8 cellular contexts compared by ENCODE assay signal in the genomic region with DNA sequence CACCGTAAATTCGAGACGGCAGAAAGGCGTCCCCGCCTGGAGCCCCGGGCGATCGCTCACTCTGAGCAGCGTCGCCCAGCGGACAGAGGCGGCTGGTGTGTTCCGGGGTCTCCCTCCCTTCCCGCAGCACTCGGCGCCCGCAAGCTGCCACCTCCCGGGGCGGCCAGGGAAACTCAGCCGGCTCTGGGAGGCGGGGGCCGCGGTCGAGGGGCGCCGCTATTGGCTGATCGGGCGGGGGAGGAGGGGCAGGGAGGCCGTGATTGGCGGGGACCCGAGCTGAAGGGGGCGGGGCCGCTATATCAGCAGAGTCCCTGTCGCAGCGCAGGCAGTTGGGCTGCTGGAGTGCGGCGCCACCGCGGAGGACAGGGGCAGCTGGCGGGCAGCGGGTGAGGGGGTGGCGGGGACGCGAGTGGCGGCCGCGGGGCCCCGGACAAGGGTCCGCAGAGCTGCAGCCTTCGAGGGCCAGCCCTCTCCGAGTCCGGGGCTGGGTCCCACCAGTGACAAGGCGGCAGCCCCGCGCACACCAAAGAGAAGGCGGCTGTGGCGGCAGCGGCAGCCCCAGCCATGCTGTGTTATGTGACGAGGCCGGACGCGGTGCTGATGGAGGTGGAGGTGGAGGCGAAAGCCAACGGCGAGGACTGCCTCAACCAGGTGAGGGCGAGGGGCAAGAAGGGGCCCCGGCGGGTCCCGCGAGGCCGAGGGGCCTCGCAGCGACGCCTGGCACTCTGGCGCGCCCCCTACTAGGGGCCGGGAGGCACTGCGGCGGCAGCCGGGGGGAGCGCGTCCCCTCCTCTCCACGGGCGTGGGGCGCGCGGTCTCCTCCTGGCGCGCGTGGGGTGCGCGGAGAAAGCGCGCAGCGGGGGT. TPM values are rescaled to one million over a fixed set of nuclear protein-coding genes. Genes with fewer than 3 reads are reported as not detected.
A peak's percentile ranks its signal among the peaks of the same experiment; 100 is the strongest.
DNase-seq lines count a peak whose midpoint lies in the region; ATAC-seq, FAIRE-seq and TF ChIP-seq lines count a peak whose summit lies in the region.

MYLIP (plus strand) TSS at position 328 of the 864 bp plus-strand sequence; CDS start at position 565, 237 bp downstream.

- peak within 1 kb of the TSS; percentile 42 for H2AFZ ChIP-seq in HepG2 (ENCODE audit: low read length)

- H3K4me3 Mint-ChIP-seq in CD4-positive, alpha-beta T cell: peak within 1 kb of the TSS; percentile 99
- peak within 1 kb of the TSS; percentile 92 for H3K4me3 Mint-ChIP-seq in dendritic cell treated with granulocyte-macrophage colony-stimulating factor and Interleukin-4, amounts not matched to agents 40 ng/mL and 50 ng/mL, for 4 days

- H3K9ac ChIP-seq in HepG2 (ENCODE audit: insufficient read depth, low read depth, low read length): peak within 1 kb of the TSS; percentile 85

- intact Hi-C loops in CD4-positive, alpha-beta T cell (cut with DNase I, micrococcal nuclease): loop anchor here (1.0 to 10.0 kb wide), 5 partner anchors 7 to 1576 kb away; partner anchors contain the start of gene NUP153 (in 1 of the 2)
- intact Hi-C loops in dendritic cell treated with granulocyte-macrophage colony-stimulating factor and Interleukin-4, amounts not matched to agents 40 ng/mL and 50 ng/mL, for 4 days (cut with micrococcal nuclease): loop anchor here (2.0 to 5.0 kb wide), 2 partner anchors 252 to 438 kb away; no protein-coding TSS in a partner anchor
- intact Hi-C loops in HepG2 (cut with micrococcal nuclease; ENCODE audit: unreplicated experiment): loop anchor here (1.0 to 5.0 kb wide), 3 partner anchors 172 to 438 kb away; no protein-coding TSS in a partner anchor

- peak; percentile 23 for FAIRE-seq in HepG2 (lab: Jason Lieb, UNC)

- H3K36me3 Mint-ChIP-seq in CD4-positive, alpha-beta T cell (ENCODE audit: low read depth): peaks cover 54% of the 10 kb centered on the region
- peaks cover 37% of the 10 kb centered on the region for H3K36me3 Mint-ChIP-seq in dendritic cell treated with granulocyte-macrophage colony-stimulating factor and Interleukin-4, amounts not matched to agents 40 ng/mL and 50 ng/mL, for 4 days (ENCODE audit: low read depth)

- peak; percentile 78 for ATAC-seq in CD4-positive, alpha-beta T cell (ENCODE audit: poor library complexity)
- ATAC-seq in GM19397 (IDR thresholded peaks at IDR 0.05; ENCODE audit: unreplicated experiment): peak; percentile 80
- ATAC-seq in HG03565 (IDR thresholded peaks at IDR 0.05; ENCODE audit: unreplicated experiment): peak; percentile 43
- ATAC-seq in HepG2: peak; percentile 94

- peak within 1 kb of the TSS; percentile 78 to 95 (median 95) for H3K4me3 ChIP-seq in HepG2 (replicated peaks in 1 of 3; ENCODE audit: insufficient read depth in 1 of 3, low read depth in 2 of 3, low read length in 3 of 3)

- TF ChIP-seq RAD21 in HepG2 (CRISPR knock-in tag; IDR thresholded peaks at IDR 0.05): peak; percentile 86

- POLR2A ChIA-PET in CD4-positive, alpha-beta T cell (lab: Charles Lee): interaction anchor here (0.8 to 6.4 kb wide), 14 partner anchors 8 to 633 kb away, joined by 3 to 68 read pairs (median 4); partner anchors contain the start of genes ATXN1 and DTNBP1
- POLR2A ChIA-PET in HepG2 (lab: Yijun Ruan, JAX): interaction anchor here (0.6 to 2.3 kb wide), 11 partner anchors 10 to 466 kb away, joined by 3 to 12 read pairs (median 4); partner anchors contain the start of gene DTNBP1

- H3K4me1 ChIP-seq in HepG2 (ENCODE audit: insufficient read depth, low read length): peaks cover 26% of the 10 kb centered on the region

- TF ChIP-seq EP300 in HepG2 (IDR thresholded peaks at IDR 0.05; ENCODE audit: low read depth in 2 of 2, low read length in 2 of 2) (peak in 1 of 2 experiments; percentile 19; a peak in 1 of 4 replicates), HepG2 (CRISPR knock-in tag; IDR thresholded peaks at IDR 0.05; ENCODE audit: borderline replicate concordance) (no peak)

- in situ Hi-C loops in HepG2 (cut with HindIII; ENCODE audit: extremely low pct_ligation_motif_present, low pct_unique_long_range_greater_than_20kb): no loop called here

- TF ChIP-seq POLR2A in HepG2 (IDR thresholded peaks at IDR 0.05; ENCODE audit: insufficient read depth in 1 of 2, low read depth in 2 of 2, low read length in 2 of 2): peak; percentile 98 to 100

- peak within 1 kb of the TSS; percentile 98 for H3K27ac Mint-ChIP-seq in CD4-positive, alpha-beta T cell
- peak within 1 kb of the TSS; percentile 90 for H3K27ac Mint-ChIP-seq in dendritic cell treated with granulocyte-macrophage colony-stimulating factor and Interleukin-4, amounts not matched to agents 40 ng/mL and 50 ng/mL, for 4 days

- CTCF ChIA-PET in CD4-positive, alpha-beta T cell (lab: Charles Lee): interaction anchor here (0.7 to 3.1 kb wide), 16 partner anchors 9 to 438 kb away, joined by 3 to 30 read pairs (median 4); no protein-coding TSS in a partner anchor
- CTCF ChIA-PET in HepG2 (lab: Yijun Ruan, JAX; ENCODE audit: low intra/inter-chr PET ratio, low total read pairs): interaction anchor here (3.0 kb wide), 1 partner anchor 438 kb away, joined by 19 read pairs; no protein-coding TSS in a partner anchor

- H3K9me3 ChIP-seq in CD4-positive, alpha-beta T cell (ENCODE audit: control insufficient read depth, low read length): no peaks in the 10 kb centered on the region
- no peaks in the 10 kb centered on the region for H3K9me3 ChIP-seq in HepG2 (ENCODE audit: low read length)

- peaks cover 37% of the 10 kb centered on the region for H3K4me1 Mint-ChIP-seq in CD4-positive, alpha-beta T cell (ENCODE audit: low read depth)
- H3K4me1 Mint-ChIP-seq in dendritic cell treated with granulocyte-macrophage colony-stimulating factor and Interleukin-4, amounts not matched to agents 40 ng/mL and 50 ng/mL, for 4 days (ENCODE audit: low read depth): peaks cover 14% of the 10 kb centered on the region

- TF ChIP-seq CTCF in CD4-positive, alpha-beta T cell (IDR thresholded peaks at IDR 0.05): peak; percentile 66
- peak; percentile 94 for TF ChIP-seq CTCF in HepG2 (CRISPR knock-in tag; IDR thresholded peaks at IDR 0.05)

- H3K27ac ChIP-seq in CD4-positive, alpha-beta T cell (ENCODE audit: low read depth, low read length): peak within 1 kb of the TSS; percentile 92
- peak within 1 kb of the TSS; percentile 67 for H3K27ac ChIP-seq in HepG2 (ENCODE audit: extremely low read length, insufficient read depth, low read length)

- BruUV-seq in HepG2 (replicated peaks; lab: Mats Ljungman, UMichigan): no TSS peak

- H3K4me2 ChIP-seq in HepG2 (ENCODE audit: low read depth, low read length): peak within 1 kb of the TSS; percentile 99

- H3K79me2 ChIP-seq in HepG2 (ENCODE audit: insufficient read depth, low read length): no peaks in the 10 kb centered on the region

- H3K27me3 Mint-ChIP-seq in CD4-positive, alpha-beta T cell: no peaks in the 10 kb centered on the region
- H3K27me3 Mint-ChIP-seq in dendritic cell treated with granulocyte-macrophage colony-stimulating factor and Interleukin-4, amounts not matched to agents 40 ng/mL and 50 ng/mL, for 4 days: peaks cover 6% of the 10 kb centered on the region

- no peaks in the 10 kb centered on the region for H3K27me3 ChIP-seq in CD4-positive, alpha-beta T cell (ENCODE audit: control insufficient read depth, insufficient read depth, low read length)
- peaks cover 0 to 32% of the 10 kb centered on the region in 2 experiments; a peak in 3 of 5 replicates for H3K27me3 ChIP-seq in HepG2 (ENCODE audit: control insufficient read depth in 1 of 2, insufficient read depth in 2 of 2, low read length in 2 of 2)

- H4K20me1 ChIP-seq in HepG2 (ENCODE audit: insufficient read depth, low read length): no peaks in the 10 kb centered on the region

- peak; percentile 96 to 98 (median 97) for DNase-seq in CD4-positive, alpha-beta T cell
- DNase-seq in NCI-H748 treated with DMSO at 0.1 percent for 48 hours (lab: John Stamatoyannopoulos, UW) (peak; percentile 95), HepG2 (ENCODE audit: low spot score) (peak; percentile 93)
- peak; percentile 96 to 97 for DNase-seq in activated CD4-positive, alpha-beta T cell treated with anti-CD3 and anti-CD28 coated beads, Interleukin-2, amount 50 U/mL, for 24 hours (ENCODE audit: low read depth in 1 of 2, low spot score in 1 of 2)
- DNase-seq in stimulated activated CD4-positive, alpha-beta T cell treated with anti-CD3 and anti-CD28 coated beads, Interleukin-2, amount 100 ng/mL, for 48 hours: peak; percentile 95

- no peaks in the 10 kb centered on the region for H3K9me3 Mint-ChIP-seq in CD4-positive, alpha-beta T cell
- H3K9me3 Mint-ChIP-seq in dendritic cell treated with granulocyte-macrophage colony-stimulating factor and Interleukin-4, amounts not matched to agents 40 ng/mL and 50 ng/mL, for 4 days: no peaks in the 10 kb centered on the region

- 0% methylated on average over 25 of the region's 95 CpGs for WGBS in HepG2 (ENCODE audit: low lambda C conversion rate)

- no peaks in the 10 kb centered on the region for H3K36me3 ChIP-seq in HepG2 (replicated peaks in 1 of 2; ENCODE audit: control insufficient read depth in 1 of 2, insufficient read depth in 2 of 2, low read length in 2 of 2)

TF ChIP-seq in HepG2, 621 proteins besides CTCF, POLR2A, EP300 and RAD21 (continues in another document):
- no peak; the same call in 1 of the 2 replicates for TF ChIP-seq PHF20 (CRISPR knock-in tag; IDR thresholded peaks at IDR 0.05)
- peak; percentile 61 for TF ChIP-seq DMAP1 (CRISPR knock-in tag; IDR thresholded peaks at IDR 0.05)

RNA-seq across cellular contexts. Expression of gene MYLIP, which starts in this region (rescaled TPM):
- total RNA-seq in CD4-positive, alpha-beta T cell: 100 to 1,000 TPM; 324 TPM
- 3.4 and 4.0 TPM in 2 replicates for total RNA-seq in HepG2 (2016; rRNA removed; fragmentation: Illumina TruSeq; extraction: Trizol)
- total RNA-seq in HepG2 (2016; cell fraction: cytosol; rRNA removed; fragmentation: Illumina TruSeq; extraction: Trizol; ENCODE audit: low read depth): 0.44 and 0.51 TPM in 2 replicates
- 3.1 and 4.3 TPM in 2 replicates for total RNA-seq in HepG2 (2016; cell fraction: insoluble cytoplasmic fraction; rRNA removed; fragmentation: Illumina TruSeq; extraction: Trizol)
- total RNA-seq in HepG2 (2016; cell fraction: membrane; rRNA removed; fragmentation: Illumina TruSeq; extraction: Trizol): 1.4 and 2.1 TPM in 2 replicates
- total RNA-seq in HepG2 (2016; cell fraction: nucleus; rRNA removed; fragmentation: Illumina TruSeq; extraction: Trizol): 7.4 and 7.5 TPM in 2 replicates
- polyA plus RNA-seq in HepG2 (2011; rRNA removed): 8.4 and 10.8 TPM in 2 replicates
- polyA plus RNA-seq in HepG2 (2011; cell fraction: cytosol; rRNA removed): 5.9 and 6.1 TPM in 2 replicates
- polyA plus RNA-seq in HepG2 (2011; cell fraction: nucleus; rRNA removed): 11.9 and 15.8 TPM in 2 replicates
- polyA plus RNA-seq in HepG2 (2012): 4.5 and 4.6 TPM in 2 replicates
- polyA plus RNA-seq in HepG2 (2016; cell fraction: cytosol; fragmentation: Illumina TruSeq; extraction: Trizol; ENCODE audit: low read depth): 0.19 and 0.22 TPM in 2 replicates
- polyA plus RNA-seq in HepG2 (2016; cell fraction: insoluble cytoplasmic fraction; fragmentation: Illumina TruSeq; extraction: Trizol; ENCODE audit: low read depth): 2.5 and 2.8 TPM in 2 replicates
- polyA plus RNA-seq in HepG2 (2016; cell fraction: membrane; fragmentation: Illumina TruSeq; extraction: Trizol; ENCODE audit: low read depth): 0.60 and 1.1 TPM in 2 replicates
- polyA plus RNA-seq in HepG2 (2016; cell fraction: nucleus; fragmentation: Illumina TruSeq; extraction: Trizol; ENCODE audit: insufficient read depth, low read depth): 8.3 and 9.2 TPM in 2 replicates
- 15.9 and 18.7 TPM in 2 replicates for polyA minus RNA-seq in HepG2 (2011; rRNA and poly(A)+ RNA removed; ENCODE audit: low replicate concordance)
- polyA minus RNA-seq in HepG2 (2011; cell fraction: cytosol; rRNA and poly(A)+ RNA removed): 4.0 and 4.7 TPM in 2 replicates
- polyA minus RNA-seq in HepG2 (2011; cell fraction: nucleus; rRNA and poly(A)+ RNA removed): 21.9 and 26.4 TPM in 2 replicates

Comparison
In these comparisons a context has a peak if more than half of its experiments do, and no peak if none do; other contexts are left out.
1. Peak in every context shown above with its lines: DNase-seq, ATAC-seq, H3K4me3 ChIP-seq and H3K27ac ChIP-seq.
2. RNA of gene MYLIP (total RNA-seq): 324 TPM in CD4-positive, alpha-beta T cell; 0.44 to 7.5 TPM in HepG2; every median in the first group is over 10 times any median in the second.
3. ATAC-seq: peak in every context shown above with its lines; median percentile 94 in HepG2; 80 in GM19397; 78 in CD4-positive, alpha-beta T cell; 43 in HG03565.